ENCODE assay signal across 16 cellular contexts in genomic region chr10:60406182-60406581, GRCh38. TPM values are rescaled to one million over a fixed set of nuclear protein-coding genes. Genes with fewer than 3 reads are reported as not detected.
A peak's percentile ranks its signal among the peaks of the same experiment; 100 is the strongest.
DNase-seq lines count a peak whose midpoint lies in the region; ATAC-seq, FAIRE-seq and TF ChIP-seq lines count a peak whose summit lies in the region.
"Had no signal": no experiment of that assay in that cellular context is flagged by ENCODE, and none has a peak within 500 bp of the region (broad histone marks: within the 10 kb centered on the region; RNA-seq: fewer than 3 reads in every experiment).

No MANE protein-coding gene starts in this region.

- H3K27me3 ChIP-seq in HepG2 (ENCODE audit: control insufficient read depth in 1 of 2, insufficient read depth in 2 of 2, low read length in 2 of 2) (no peaks in the 10 kb centered on the region; a peak in 1 of 5 replicates), right lobe of liver (no peaks in the 10 kb centered on the region), sigmoid colon (no peaks in the 10 kb centered on the region)
- H3K27me3 ChIP-seq: BLaER1 treated with 17β-estradiol and CSF1 and Interleukin-3, amounts not matched to agents 10 nM and 100 nM had no signal

- H3K36me3 ChIP-seq in HepG2 (replicated peaks in 1 of 2; ENCODE audit: control insufficient read depth in 1 of 2, insufficient read depth in 2 of 2, low read length in 2 of 2) (no peaks in the 10 kb centered on the region), right lobe of liver (no peaks in the 10 kb centered on the region), sigmoid colon (no peaks in the 10 kb centered on the region)
- H3K36me3 ChIP-seq: BLaER1 treated with 17β-estradiol and CSF1 and Interleukin-3, amounts not matched to agents 10 nM and 100 nM; HAP-1 had no signal

- 42% methylated on average over 3 of the region's 3 CpGs for WGBS in HepG2 (ENCODE audit: low lambda C conversion rate)
- 73% methylated on average over 3 of the region's 3 CpGs for whole genome bisulfite sequencing in right lobe of liver (ENCODE audit: insufficient coverage, low coverage, low lambda C conversion rate, missing lambda C conversion rate)
- 84 to 91% methylated on average over 3 of the region's 3 CpGs for WGBS in sigmoid colon, 2 donors

- no peak for TF ChIP-seq RAD21 in HepG2 (CRISPR knock-in tag; IDR thresholded peaks at IDR 0.05)

- BruUV-seq in HepG2 (replicated peaks; lab: Mats Ljungman, UMichigan) = no TSS peak

- no peaks in the 10 kb centered on the region for H3K36me3 Mint-ChIP-seq in stimulated activated naive B cell treated with anti-CD40 and anti-IgM and Interleukin-4, amounts not matched to agents 10 μg/mL and 1 μg/mL and 100 μg/mL, for 72 hours
- H3K36me3 Mint-ChIP-seq: CD4-positive, CD25-positive, alpha-beta regulatory T cell had no signal

- CTCF ChIA-PET in HepG2 (lab: Yijun Ruan, JAX; ENCODE audit: low intra/inter-chr PET ratio, low total read pairs) = no interaction called here

- H3K4me1 Mint-ChIP-seq in stimulated activated naive B cell treated with anti-CD40 and anti-IgM and Interleukin-4, amounts not matched to agents 10 μg/mL and 1 μg/mL and 100 μg/mL, for 72 hours = peaks cover 0 to 3% of the 10 kb centered on the region in 2 donors
- H3K4me1 Mint-ChIP-seq: CD4-positive, CD25-positive, alpha-beta regulatory T cell had no signal

- no peak for FAIRE-seq in HepG2 (lab: Jason Lieb, UNC)
- FAIRE-seq in H54 (lab: Jason Lieb, UNC) = peak; percentile 80

- TF ChIP-seq CTCF in HepG2 (CRISPR knock-in tag; IDR thresholded peaks at IDR 0.05) (no peak), right lobe of liver (IDR thresholded peaks at IDR 0.05) (no peak), sigmoid colon (IDR thresholded peaks at IDR 0.05) (no peak)

- H3K27ac ChIP-seq in HepG2 (ENCODE audit: extremely low read length, insufficient read depth, low read length) (no peak overlapping the region), right lobe of liver (no peak overlapping the region), sigmoid colon (no peak overlapping the region)
- H3K27ac ChIP-seq: BLaER1 treated with 17β-estradiol and CSF1 and Interleukin-3, amounts not matched to agents 10 nM and 100 nM had no signal

- H3K4me3 ChIP-seq in HepG2 (replicated peaks in 1 of 3; ENCODE audit: insufficient read depth in 1 of 3, low read depth in 2 of 3, low read length in 3 of 3) (no peak overlapping the region), right lobe of liver (no peak overlapping the region), sigmoid colon (no peak overlapping the region)
- H3K4me3 ChIP-seq: BLaER1 treated with 17β-estradiol and CSF1 and Interleukin-3, amounts not matched to agents 10 nM and 100 nM; HAP-1 had no signal

- H4K20me1 ChIP-seq in HepG2 (ENCODE audit: insufficient read depth, low read length) = no peaks in the 10 kb centered on the region
- H4K20me1 ChIP-seq: BLaER1 treated with 17β-estradiol and CSF1 and Interleukin-3, amounts not matched to agents 10 nM and 100 nM had no signal

- no peak for ATAC-seq in HepG2
- no peak for ATAC-seq in right lobe of liver
- ATAC-seq in stimulated activated naive B cell treated with anti-CD40 and anti-IgM and Interleukin-4, amounts not matched to agents 10 μg/mL and 1 μg/mL and 100 μg/mL, for 72 hours (replicated peaks) = peak; percentile 71 to 73
- ATAC-seq in GM21576 (IDR thresholded peaks at IDR 0.05; ENCODE audit: unreplicated experiment) = no peak

- in situ Hi-C loops in HepG2 (cut with HindIII; ENCODE audit: extremely low pct_ligation_motif_present, low pct_unique_long_range_greater_than_20kb) = no loop called here

- H3K9me3 Mint-ChIP-seq in stimulated activated naive B cell treated with anti-CD40 and anti-IgM and Interleukin-4, amounts not matched to agents 10 μg/mL and 1 μg/mL and 100 μg/mL, for 72 hours = peaks cover 0 to 3% of the 10 kb centered on the region in 2 donors

- H3K9ac ChIP-seq in HepG2 (ENCODE audit: insufficient read depth, low read depth, low read length) = no peak overlapping the region
- H3K9ac ChIP-seq: BLaER1 treated with 17β-estradiol and CSF1 and Interleukin-3, amounts not matched to agents 10 nM and 100 nM had no signal

- TF ChIP-seq POLR2A in HepG2 (IDR thresholded peaks at IDR 0.05; ENCODE audit: insufficient read depth in 1 of 2, low read depth in 2 of 2, low read length in 2 of 2) = no peak
- no peak for TF ChIP-seq POLR2A in right lobe of liver (IDR thresholded peaks at IDR 0.05)
- no peak for TF ChIP-seq POLR2A in H54 (IDR thresholded peaks at IDR 0.05; ENCODE audit: low read depth, low read length)
- no peak for TF ChIP-seq POLR2A in sigmoid colon (IDR thresholded peaks at IDR 0.05)

- H3K4me1 ChIP-seq in HepG2 (ENCODE audit: insufficient read depth, low read length) (no peaks in the 10 kb centered on the region), right lobe of liver (peaks cover 0 to 12% (median 0%) of the 10 kb centered on the region in 4 donors), sigmoid colon (no peaks in the 10 kb centered on the region)
- H3K4me1 ChIP-seq: BLaER1 treated with 17β-estradiol and CSF1 and Interleukin-3, amounts not matched to agents 10 nM and 100 nM; HAP-1 had no signal

- H3K79me2 ChIP-seq in HepG2 (ENCODE audit: insufficient read depth, low read length) = no peaks in the 10 kb centered on the region

- no peak overlapping the region for H2AFZ ChIP-seq in HepG2 (ENCODE audit: low read length)

- no peak for DNase-seq in HepG2 (ENCODE audit: low spot score)
- DNase-seq in right lobe of liver = no peak
- DNase-seq in H54 (ENCODE audit: insufficient read length, low spot score) = no peak
- peak; percentile 42 for DNase-seq in MV-4-11 (lab: John Stamatoyannopoulos, UW)
- DNase-seq in stimulated activated naive B cell treated with anti-CD40 and anti-IgM and Interleukin-4, amounts not matched to agents 10 μg/mL and 1 μg/mL and 100 μg/mL, for 72 hours = no peak
- no peak for DNase-seq in central memory CD4-positive, alpha-beta T cell
- DNase-seq in sigmoid colon = no peak
- DNase-seq: ACHN; CD4-positive, CD25-positive, alpha-beta regulatory T cell; DMS53; GF-D8; GOT3; Karpas-422 had no signal

- H3K4me2 ChIP-seq in HepG2 (ENCODE audit: low read depth, low read length) = no peak overlapping the region

- no peak overlapping the region for H3K27ac Mint-ChIP-seq in stimulated activated naive B cell treated with anti-CD40 and anti-IgM and Interleukin-4, amounts not matched to agents 10 μg/mL and 1 μg/mL and 100 μg/mL, for 72 hours
- H3K27ac Mint-ChIP-seq: CD4-positive, CD25-positive, alpha-beta regulatory T cell had no signal

- POLR2A ChIA-PET in HepG2 (lab: Yijun Ruan, JAX) = no interaction called here

- H3K9me3 ChIP-seq in HepG2 (ENCODE audit: low read length) (no peaks in the 10 kb centered on the region), right lobe of liver (no peaks in the 10 kb centered on the region), sigmoid colon (peaks cover 0 to 3% (median under 1%) of the 10 kb centered on the region in 4 donors)

- TF ChIP-seq EP300 in HepG2 (IDR thresholded peaks at IDR 0.05; ENCODE audit: low read depth in 2 of 2, low read length in 2 of 2) (no peak), HepG2 (CRISPR knock-in tag; IDR thresholded peaks at IDR 0.05; ENCODE audit: borderline replicate concordance) (no peak), sigmoid colon (IDR thresholded peaks at IDR 0.05) (no peak)

- intact Hi-C loops in HepG2 (cut with micrococcal nuclease; ENCODE audit: unreplicated experiment) (no loop called here), right lobe of liver (cut with DNase I) (no loop called here), sigmoid colon (cut with DNase I) (no loop called here)

- H3K27me3 Mint-ChIP-seq in stimulated activated naive B cell treated with anti-CD40 and anti-IgM and Interleukin-4, amounts not matched to agents 10 μg/mL and 1 μg/mL and 100 μg/mL, for 72 hours = peaks cover 4 to 22% of the 10 kb centered on the region in 2 donors
- H3K27me3 Mint-ChIP-seq: CD4-positive, CD25-positive, alpha-beta regulatory T cell had no signal

- H3K4me3 Mint-ChIP-seq in stimulated activated naive B cell treated with anti-CD40 and anti-IgM and Interleukin-4, amounts not matched to agents 10 μg/mL and 1 μg/mL and 100 μg/mL, for 72 hours = no peak overlapping the region
- H3K4me3 Mint-ChIP-seq: CD4-positive, CD25-positive, alpha-beta regulatory T cell had no signal

RNA-seq across cellular contexts. Expression of gene ANK3, which starts 16.5 kb away (rescaled TPM):
- total RNA-seq in HepG2 (2016; rRNA removed; fragmentation: Illumina TruSeq; extraction: Trizol) (not detected in 2 replicates), right lobe of liver (10 to 100 TPM in 5 of 6 experiments, 1 to 10 TPM in 1; 7.8 to 25.7 (median 16.6) TPM), sigmoid colon (10 to 100 TPM; 42.5 to 86.7 (median 61.0) TPM)
- total RNA-seq in HepG2 (2016; cell fraction: cytosol; rRNA removed; fragmentation: Illumina TruSeq; extraction: Trizol; ENCODE audit: low read depth) = not detected in 2 replicates
- 0.39 TPM in 1 of 2 replicates, not detected in the other for total RNA-seq in HepG2 (2016; cell fraction: insoluble cytoplasmic fraction; rRNA removed; fragmentation: Illumina TruSeq; extraction: Trizol)
- not detected in 2 replicates for total RNA-seq in HepG2 (2016; cell fraction: membrane; rRNA removed; fragmentation: Illumina TruSeq; extraction: Trizol)
- total RNA-seq in HepG2 (2016; cell fraction: nucleus; rRNA removed; fragmentation: Illumina TruSeq; extraction: Trizol) = not detected in 2 replicates
- polyA plus RNA-seq in HepG2 (2011; rRNA removed) (not detected in 2 replicates), sigmoid colon (10 to 100 TPM; 10.8 to 29.4 (median 23.6) TPM)
- polyA plus RNA-seq in HepG2 (2011; cell fraction: cytosol; rRNA removed) = not detected in 2 replicates
- polyA plus RNA-seq in HepG2 (2011; cell fraction: nucleus; rRNA removed) = not detected in 2 replicates
- not detected in 2 replicates for polyA plus RNA-seq in HepG2 (2012)
- not detected in 2 replicates for polyA plus RNA-seq in HepG2 (2016; cell fraction: cytosol; fragmentation: Illumina TruSeq; extraction: Trizol; ENCODE audit: low read depth)
- polyA plus RNA-seq in HepG2 (2016; cell fraction: insoluble cytoplasmic fraction; fragmentation: Illumina TruSeq; extraction: Trizol; ENCODE audit: low read depth) = not detected in 2 replicates
- polyA plus RNA-seq in HepG2 (2016; cell fraction: membrane; fragmentation: Illumina TruSeq; extraction: Trizol; ENCODE audit: low read depth) = not detected in 2 replicates
- not detected in 2 replicates for polyA plus RNA-seq in HepG2 (2016; cell fraction: nucleus; fragmentation: Illumina TruSeq; extraction: Trizol; ENCODE audit: insufficient read depth, low read depth)
- 10.7 TPM in 1 of 2 replicates, not detected in the other for polyA minus RNA-seq in HepG2 (2011; rRNA and poly(A)+ RNA removed; ENCODE audit: low replicate concordance)
- polyA minus RNA-seq in HepG2 (2011; cell fraction: cytosol; rRNA and poly(A)+ RNA removed) = not detected in 2 replicates
- not detected in 2 replicates for polyA minus RNA-seq in HepG2 (2011; cell fraction: nucleus; rRNA and poly(A)+ RNA removed)

Comparison
In these comparisons a context has a peak if more than half of its experiments do, and no peak if none do; other contexts are left out.
1. RNA of gene ANK3, which starts 16.5 kb away (total RNA-seq): 42.5 to 86.7 TPM in sigmoid colon and 7.8 to 25.7 TPM in right lobe of liver; 0.39 TPM in HepG2; every median in the first group is over 4 times any median in the second.
2. ATAC-seq: peak in stimulated activated naive B cell treated with anti-CD40 and anti-IgM and Interleukin-4, amounts not matched to agents 10 μg/mL and 1 μg/mL and 100 μg/mL, for 72 hours (2 of 2); none in HepG2 (single experiment), right lobe of liver (0 of 4) and GM21576 (single experiment).